16 cellular contexts compared by ENCODE assay signal in the genomic region with DNA sequence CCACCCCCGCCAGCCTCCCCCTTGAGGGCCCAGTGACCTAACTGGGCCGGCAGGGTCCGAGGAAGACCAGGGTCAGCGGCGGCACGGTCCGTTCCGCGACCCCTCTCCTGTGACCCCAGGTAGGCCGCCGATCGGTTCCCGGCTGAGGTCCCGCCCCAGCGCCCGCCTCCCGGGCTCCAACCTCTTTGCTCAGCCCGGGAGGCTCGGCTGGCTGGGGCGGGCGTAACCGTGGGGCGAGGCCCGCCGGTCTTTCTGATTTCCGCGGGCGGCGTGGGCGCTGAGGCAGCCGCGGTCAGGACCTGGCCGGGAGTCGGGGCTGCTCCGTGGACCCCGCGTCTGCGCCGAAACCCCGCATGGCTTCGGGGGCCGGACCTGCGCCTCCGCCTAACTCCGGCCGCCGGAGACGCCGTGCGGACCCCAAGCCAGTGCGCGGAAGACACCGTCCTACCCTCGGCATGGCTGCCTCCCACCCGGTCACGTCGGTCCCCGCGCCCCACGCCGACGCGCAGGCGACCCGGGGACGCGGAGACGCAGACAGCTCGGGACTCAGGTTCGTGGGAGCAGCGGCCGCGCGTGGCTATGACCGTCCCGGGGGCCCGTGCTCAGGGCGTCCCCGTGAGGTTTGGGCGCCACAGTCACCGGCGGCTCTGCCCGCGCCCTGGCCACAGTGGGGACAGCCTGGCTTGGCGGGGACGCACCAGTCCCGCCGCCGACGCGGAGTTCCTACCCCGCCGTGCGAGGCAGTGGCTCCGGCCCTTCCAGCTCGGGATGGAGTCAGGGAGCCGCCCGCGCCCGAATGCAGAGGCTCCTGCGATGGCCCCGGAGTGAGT. TPM values are rescaled to one million over a fixed set of nuclear protein-coding genes. Genes with fewer than 3 reads are reported as not detected.
DNase-seq lines count a peak whose midpoint lies in the region; ATAC-seq and TF ChIP-seq lines count a peak whose summit lies in the region.
"Had no signal": no experiment of that assay in that cellular context is flagged by ENCODE, and none has a peak within 500 bp of the region (broad histone marks: within the 10 kb centered on the region; RNA-seq: fewer than 3 reads in every experiment).

No MANE protein-coding gene starts in this region.

- no peaks in the 10 kb centered on the region for H3K36me3 Mint-ChIP-seq in activated T-cell treated with anti-CD3 and anti-CD28 coated beads, Interleukin-2, amount 50 U/mL, for 72 hours (ENCODE audit: insufficient read depth in 2 of 2)

- no peaks in the 10 kb centered on the region for H3K27me3 ChIP-seq in testis

- H3K27ac ChIP-seq in coronary artery, result peak overlapping the region in 1 of 2 donors; percentile 59
- H3K27ac ChIP-seq in testis, result peak overlapping the region in 1 of 2 donors; percentile 0
- H3K27ac ChIP-seq: RWPE1, uterus had no signal

- TF ChIP-seq CTCF in coronary artery (IDR thresholded peaks at IDR 0.05) (no peak), testis (IDR thresholded peaks at IDR 0.05) (no peak)

- no peak for DNase-seq in activated T-cell treated with anti-CD3 and anti-CD28 coated beads, Interleukin-2, amount 50 U/mL, for 72 hours
- DNase-seq in activated T-cell treated with anti-CD3 and anti-CD28 coated beads for 4 hours (no peak), coronary artery (ENCODE audit: low spot score) (no peak), left lobe of liver (ENCODE audit: low spot score) (no peak), testis (no peak), HUDEP-2 (lab: John Stamatoyannopoulos, UW; ENCODE audit: unreplicated experiment in 76 of 76) (no peak), hippocampal formation (lab: John Stamatoyannopoulos, UW) (no peak)
- DNase-seq: anterior cingulate cortex, DMS153, hypothalamus, uterus had no signal

- no peaks in the 10 kb centered on the region for H3K36me3 ChIP-seq in testis (ENCODE audit: low read depth, missing control alignments)
- H3K36me3 ChIP-seq: uterus had no signal

- peak; percentile 31 to 41 for ATAC-seq in activated T-cell treated with anti-CD3 and anti-CD28 coated beads, Interleukin-2, amount 50 U/mL, for 72 hours (replicated peaks in 1 of 2)
- peak; percentile 42 for ATAC-seq in left lobe of liver
- ATAC-seq in HG03432 (IDR thresholded peaks at IDR 0.05; ENCODE audit: unreplicated experiment), result no peak

- no peak overlapping the region for H3K27ac Mint-ChIP-seq in activated T-cell treated with anti-CD3 and anti-CD28 coated beads, Interleukin-2, amount 50 U/mL, for 72 hours

- peaks cover 6% of the 10 kb centered on the region for H3K4me1 ChIP-seq in testis

- H3K4me3 ChIP-seq in coronary artery, result peak overlapping the region; percentile 65
- H3K4me3 ChIP-seq in testis, result peak overlapping the region; percentile 26 to 49

- no peaks in the 10 kb centered on the region for H3K9me3 ChIP-seq in testis
- H3K9me3 ChIP-seq: uterus had no signal

- H3K27me3 Mint-ChIP-seq in activated T-cell treated with anti-CD3 and anti-CD28 coated beads, Interleukin-2, amount 50 U/mL, for 72 hours (ENCODE audit: low read depth), result peaks cover 61% of the 10 kb centered on the region

- peaks cover 12% of the 10 kb centered on the region for H3K4me1 Mint-ChIP-seq in activated T-cell treated with anti-CD3 and anti-CD28 coated beads, Interleukin-2, amount 50 U/mL, for 72 hours (ENCODE audit: low read depth)

- no peak for TF ChIP-seq POLR2A in testis (IDR thresholded peaks at IDR 0.05)

- H3K4me3 Mint-ChIP-seq in activated T-cell treated with anti-CD3 and anti-CD28 coated beads, Interleukin-2, amount 50 U/mL, for 72 hours, result no peak overlapping the region

- intact Hi-C loops in testis (cut with DNase I; ENCODE audit: low total_unique reads), result no loop called here

- 1% methylated on average over 19 of the region's 102 CpGs; no CpG with 5 or more reads in 1 of the 2 donors for WGBS in testis, 2 donors

- no peaks in the 10 kb centered on the region for H3K9me3 Mint-ChIP-seq in activated T-cell treated with anti-CD3 and anti-CD28 coated beads, Interleukin-2, amount 50 U/mL, for 72 hours

RNA-seq across cellular contexts. Expression of a gene that starts 1.0 kb away (rescaled TPM):
- under 1 TPM in 1 of 2 donors, not detected in 1; 0.21 TPM for total RNA-seq in activated T-cell treated with anti-CD3 and anti-CD28 coated beads, Interleukin-2, amount 50 U/mL, for 72 hours
- total RNA-seq in left lobe of liver, result 0.15 TPM
- total RNA-seq in testis, result 1 to 10 TPM; 2.2 to 3.5 TPM
- polyA plus RNA-seq in testis (ENCODE audit: insufficient read depth, low read depth, low replicate concordance), result 1.5 TPM
- total RNA-seq: A673, skeletal muscle tissue had no signal

RNA-seq across cellular contexts. Expression of a gene that starts 6.6 kb away (rescaled TPM):
- total RNA-seq in activated T-cell treated with anti-CD3 and anti-CD28 coated beads, Interleukin-2, amount 50 U/mL, for 72 hours, result under 1 TPM in 1 of 2 donors, not detected in 1; 0.21 TPM
- not detected for total RNA-seq in left lobe of liver
- total RNA-seq in testis, result 10 to 100 TPM; 17.2 to 18.6 TPM
- polyA plus RNA-seq in testis (ENCODE audit: insufficient read depth, low read depth, low replicate concordance), result 5.3 TPM
- total RNA-seq: A673, myocyte, skeletal muscle tissue, uterus had no signal

RNA-seq across cellular contexts. Expression of a gene that starts 40.0 kb away (rescaled TPM):
- 100 to 1,000 TPM; 156 to 218 TPM for total RNA-seq in activated T-cell treated with anti-CD3 and anti-CD28 coated beads, Interleukin-2, amount 50 U/mL, for 72 hours
- total RNA-seq in left lobe of liver (7.4 TPM), testis (10 to 100 TPM; 12.8 to 14.6 TPM)
- polyA plus RNA-seq in testis (ENCODE audit: insufficient read depth, low read depth, low replicate concordance), result 3.5 TPM

Comparison
In these comparisons a context has a peak if more than half of its experiments do, and no peak if none do; other contexts are left out.
1. RNA of a gene that starts 6.6 kb away (total RNA-seq): 17.2 to 18.6 TPM in testis; 0.21 TPM in activated T-cell treated with anti-CD3 and anti-CD28 coated beads, Interleukin-2, amount 50 U/mL, for 72 hours and not detected in left lobe of liver (single experiment); every median in the first group is over 10 times any median in the second.
2. RNA of a gene that starts 40.0 kb away (total RNA-seq): 156 to 218 TPM in activated T-cell treated with anti-CD3 and anti-CD28 coated beads, Interleukin-2, amount 50 U/mL, for 72 hours; 12.8 to 14.6 TPM in testis and 7.4 TPM in left lobe of liver (single experiment); every median in the first group is over 10 times any median in the second.